Comparison of ENCODE assay signal across 9 cellular contexts in genomic region chr3:122562923-122563716, GRCh38. TPM values are rescaled to one million over a fixed set of nuclear protein-coding genes. Genes with fewer than 3 reads are reported as not detected.
DNase-seq lines count a peak whose midpoint lies in the region; ATAC-seq and TF ChIP-seq lines count a peak whose summit lies in the region.
"Had no signal": no experiment of that assay in that cellular context is flagged by ENCODE, and none has a peak within 500 bp of the region (broad histone marks: within the 10 kb centered on the region; RNA-seq: fewer than 3 reads in every experiment).

No MANE protein-coding gene starts in this region.

- peak overlapping the region; percentile 77 to 97 (median 92) for H3K4me2 ChIP-seq in BLaER1 treated with 17β-estradiol and CSF1 and Interleukin-3, amounts not matched to agents 10 nM and 100 nM
- peak overlapping the region; percentile 87 for H3K4me2 ChIP-seq in neural progenitor cell

- no peak overlapping the region for H3K27ac Mint-ChIP-seq in neural progenitor cell

- H4K20me1 ChIP-seq in BLaER1 treated with 17β-estradiol and CSF1 and Interleukin-3, amounts not matched to agents 10 nM and 100 nM: peaks cover 0 to 9% (median 0%) of the 10 kb centered on the region in 11 experiments; a peak in 1 of 22 replicates
- no peaks in the 10 kb centered on the region for H4K20me1 ChIP-seq in neural progenitor cell (ENCODE audit: low read depth)

- H3F3A ChIP-seq in neural progenitor cell (ENCODE audit: low read depth): peaks cover 11% of the 10 kb centered on the region

- no peaks in the 10 kb centered on the region for H3K27me3 ChIP-seq in BLaER1 treated with 17β-estradiol and CSF1 and Interleukin-3, amounts not matched to agents 10 nM and 100 nM
- H3K27me3 ChIP-seq in dorsolateral prefrontal cortex (no peaks in the 10 kb centered on the region), neural progenitor cell (peaks cover 21% of the 10 kb centered on the region)

- H3K27me3 Mint-ChIP-seq in neural progenitor cell (ENCODE audit: insufficient read depth, low read depth): peaks cover 12% of the 10 kb centered on the region

- intact Hi-C loops in dorsolateral prefrontal cortex (cut with DNase I): loop anchor here (5.0 to 10.0 kb wide), 2 partner anchors 114 to 232 kb away; partner anchors contain the start of genes HSPBAP1 (in 1 of the 2) and SLC49A4 (in 1 of the 2)

- TF ChIP-seq CTCF in LNCaP clone FGC (IDR thresholded peaks at IDR 0.05; ENCODE audit: control insufficient read depth, extremely low read depth, insufficient read depth) (no peak), dorsolateral prefrontal cortex (IDR thresholded peaks at IDR 0.05 in 54 of 56, conservative IDR thresholded peaks at IDR 0.05 in 2 of 56; ENCODE audit: low read depth in 1 of 56, partially characterized antibody in 56 of 56) (no peak), neural progenitor cell (IDR thresholded peaks at IDR 0.05) (no peak)

- ATAC-seq in HG02571 (IDR thresholded peaks at IDR 0.05; ENCODE audit: unreplicated experiment) (no peak), GM18511 (IDR thresholded peaks at IDR 0.05; ENCODE audit: unreplicated experiment) (no peak)

- peaks cover 25 to 44% (median 37%) of the 10 kb centered on the region in 11 experiments for H3K36me3 ChIP-seq in BLaER1 treated with 17β-estradiol and CSF1 and Interleukin-3, amounts not matched to agents 10 nM and 100 nM
- H3K36me3 ChIP-seq in neural progenitor cell: no peaks in the 10 kb centered on the region

- no peaks in the 10 kb centered on the region for H3K9me3 Mint-ChIP-seq in neural progenitor cell

- peaks cover 10% of the 10 kb centered on the region for H3K4me1 Mint-ChIP-seq in neural progenitor cell

- H3K4me3 Mint-ChIP-seq in neural progenitor cell: peak overlapping the region; percentile 79

- peak overlapping the region; percentile 87 to 98 (median 94) for H3K9ac ChIP-seq in BLaER1 treated with 17β-estradiol and CSF1 and Interleukin-3, amounts not matched to agents 10 nM and 100 nM
- H3K9ac ChIP-seq in neural progenitor cell: no peak overlapping the region

- H2AFZ ChIP-seq in neural progenitor cell (replicated peaks): peak overlapping the region; percentile 95

- no peaks in the 10 kb centered on the region for H3K79me2 ChIP-seq in neural progenitor cell (ENCODE audit: low read depth)

- H3K27ac ChIP-seq in BLaER1 treated with 17β-estradiol and CSF1 and Interleukin-3, amounts not matched to agents 10 nM and 100 nM: peak overlapping the region; percentile 87 to 99 (median 94); a peak in 21 of 22 replicates
- H3K27ac ChIP-seq in dorsolateral prefrontal cortex (peak overlapping the region in 52 of 59 donors; percentile 4 to 95 (median 86)), neural progenitor cell (no peak overlapping the region)

- no peaks in the 10 kb centered on the region for H3K9me3 ChIP-seq in BLaER1 treated with 17β-estradiol and CSF1 and Interleukin-3, amounts not matched to agents 10 nM and 100 nM (replicated peaks in 1 of 11)
- no peaks in the 10 kb centered on the region for H3K9me3 ChIP-seq in neural progenitor cell (ENCODE audit: low read depth)

- peak overlapping the region; percentile 70 to 94 (median 86) for H3K4me3 ChIP-seq in BLaER1 treated with 17β-estradiol and CSF1 and Interleukin-3, amounts not matched to agents 10 nM and 100 nM
- peak overlapping the region; percentile 59 for H3K4me3 ChIP-seq in LNCaP clone FGC (ENCODE audit: low read depth, low read length)
- peak overlapping the region in 58 of 59 donors; percentile 62 to 98 (median 84) for H3K4me3 ChIP-seq in dorsolateral prefrontal cortex
- H3K4me3 ChIP-seq in neural progenitor cell: no peak overlapping the region

- peaks cover 41 to 64% (median 53%) of the 10 kb centered on the region in 10 experiments for H3K4me1 ChIP-seq in BLaER1 treated with 17β-estradiol and CSF1 and Interleukin-3, amounts not matched to agents 10 nM and 100 nM
- peaks cover 13% of the 10 kb centered on the region for H3K4me1 ChIP-seq in neural progenitor cell

- no peaks in the 10 kb centered on the region for H3K36me3 Mint-ChIP-seq in neural progenitor cell

- DNase-seq in LNCaP clone FGC (ENCODE audit: low read depth) (no peak), dorsolateral prefrontal cortex (no peak), neural progenitor cell (ENCODE audit: low spot score) (no peak), hypothalamus (lab: John Stamatoyannopoulos, UW) (no peak)
- DNase-seq in stimulated activated naive CD4-positive, alpha-beta T cell treated with Interleukin-2 at 50 U/mL for 16 hours (lab: John Stamatoyannopoulos, UW): no peak

RNA-seq across cellular contexts. Expression of gene PARP9, which starts 1.0 kb away (rescaled TPM):
- total RNA-seq in dorsolateral prefrontal cortex: 10 to 100 TPM in 78 of 120 experiments, 1 to 10 TPM in 42; 4.7 to 38.4 (median 11.6) TPM
- 1.0 and 1.2 TPM in 2 replicates for total RNA-seq in neural progenitor cell (ENCODE audit: low replicate concordance)

RNA-seq across cellular contexts. Expression of gene DTX3L, which starts 1.0 kb away (rescaled TPM):
- 10 to 100 TPM in 44 of 120 experiments, 1 to 10 TPM in 76; 2.9 to 28.9 (median 9.0) TPM for total RNA-seq in dorsolateral prefrontal cortex
- 2.2 and 3.2 TPM in 2 replicates for total RNA-seq in neural progenitor cell (ENCODE audit: low replicate concordance)

RNA-seq across cellular contexts. Expression of gene PARP15, which starts 14.3 kb away (rescaled TPM):
- total RNA-seq in dorsolateral prefrontal cortex: 1 to 10 TPM in 11 of 120 experiments, under 1 TPM in 108, not detected in 1; 0.13 to 3.0 (median 0.57) TPM
- 0.06 TPM in 1 of 2 replicates, not detected in the other for total RNA-seq in neural progenitor cell (ENCODE audit: low replicate concordance)
- total RNA-seq: RPMI7951 had no signal

RNA-seq across cellular contexts. Expression of gene KPNA1, which starts 48.4 kb away (rescaled TPM):
- 100 to 1,000 TPM in 22 of 120 experiments, 10 to 100 TPM in 98; 54.6 to 126 (median 91.1) TPM for total RNA-seq in dorsolateral prefrontal cortex
- total RNA-seq in neural progenitor cell (ENCODE audit: low replicate concordance): 36.9 and 37.1 TPM in 2 replicates
